ENCODE assay signal across 8 cellular contexts in the genomic region with DNA sequence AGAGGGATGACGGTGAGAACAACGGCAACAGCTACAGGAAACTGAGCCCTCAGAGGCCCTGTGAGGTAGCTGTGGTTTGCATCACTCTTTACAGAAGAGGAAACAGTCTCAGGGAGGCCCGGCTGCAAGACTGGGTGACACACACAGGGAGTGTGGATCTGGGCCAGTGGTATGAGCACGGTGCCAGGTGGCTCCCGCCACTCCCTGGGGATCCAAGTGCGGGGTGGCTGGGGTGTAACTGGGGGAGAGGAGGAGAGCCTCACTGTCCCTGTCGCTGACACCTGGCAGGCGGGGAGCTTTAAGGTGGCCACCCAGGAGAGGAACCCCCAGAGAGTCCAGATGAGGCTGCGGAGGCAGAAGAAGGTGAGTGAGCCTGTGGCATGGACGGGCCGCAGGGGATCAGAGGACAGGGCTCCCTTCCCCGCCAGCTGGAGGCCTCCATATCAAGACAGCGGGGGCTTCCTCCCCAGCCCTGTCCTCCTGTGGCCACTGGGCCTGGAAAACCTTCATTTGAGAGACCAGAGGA. TPM values are rescaled to one million over a fixed set of nuclear protein-coding genes. Genes with fewer than 3 reads are reported as not detected.
DNase-seq lines count a peak whose midpoint lies in the region; ATAC-seq and TF ChIP-seq lines count a peak whose summit lies in the region.

No MANE protein-coding gene starts in this region.

- POLR2A ChIA-PET in naive thymus-derived CD4-positive, alpha-beta T cell (lab: Charles Lee) = interaction anchor here (0.6 to 2.3 kb wide), 18 partner anchors 10 to 457 kb away, joined by 3 to 39 read pairs (median 4); partner anchors contain the start of genes C22orf15, CHCHD10, SLC2A11 and SMARCB1

- H3K27me3 ChIP-seq in naive thymus-derived CD4-positive, alpha-beta T cell (ENCODE audit: control insufficient read depth in 2 of 2, insufficient read depth in 2 of 2, low read length in 2 of 2) = no peaks in the 10 kb centered on the region

- TF ChIP-seq CTCF in AG10803 (conservative IDR thresholded peaks at IDR 0.05; ENCODE audit: low read length) (no peak), GM20000 (IDR thresholded peaks at IDR 0.05; ENCODE audit: extremely low read depth, missing control alignments) (no peak)

- no peak overlapping the region for H3K4me3 ChIP-seq in AG10803 (ENCODE audit: low read length)
- H3K4me3 ChIP-seq in naive thymus-derived CD4-positive, alpha-beta T cell (ENCODE audit: low read length) = peak overlapping the region; percentile 71

- H3K4me1 ChIP-seq in naive thymus-derived CD4-positive, alpha-beta T cell (ENCODE audit: control insufficient read depth in 2 of 2, insufficient read depth in 2 of 2, low read length in 2 of 2) = peaks cover 28 to 38% of the 10 kb centered on the region in 2 donors

- peak; percentile 11 for DNase-seq in AG10803 (ENCODE audit: low read depth)
- DNase-seq in GM20000 (ENCODE audit: low spot score) = peak; percentile 83
- DNase-seq in MV-4-11 (lab: John Stamatoyannopoulos, UW) = peak; percentile 88
- DNase-seq in activated T-helper 2 cell treated with anti-CD3 and anti-CD28 coated beads, Interferon-gamma antibody, Interleukin-2, Interleukin-4, amounts not matched to agents 10 μg/mL and 5 μg/mL and 100 μg/mL, durations not matched to agents 14 hours and 24 hours and 36 hours (ENCODE audit: low spot score) = peak; percentile 78
- peak; percentile 60 to 91 (median 86) for DNase-seq in naive thymus-derived CD4-positive, alpha-beta T cell
- no peak for DNase-seq in NCI-H748 treated with DMSO at 0.1 percent for 48 hours (lab: John Stamatoyannopoulos, UW)
- no peak for DNase-seq in NCI-H226
- no peak for DNase-seq in glomerular visceral epithelial cell (ENCODE audit: extremely low spot score)

- peaks cover under 1% of the 10 kb centered on the region for H3K9me3 Mint-ChIP-seq in activated T-helper 2 cell treated with anti-CD3 and anti-CD28 coated beads, Interferon-gamma antibody, Interleukin-2, Interleukin-4, amounts not matched to agents 10 μg/mL and 5 μg/mL and 100 μg/mL, durations not matched to agents 14 hours and 24 hours and 36 hours
- H3K9me3 Mint-ChIP-seq in naive thymus-derived CD4-positive, alpha-beta T cell = peaks cover 0 to 18% (median 4%) of the 10 kb centered on the region in 11 donors

- H3K27ac Mint-ChIP-seq in activated T-helper 2 cell treated with anti-CD3 and anti-CD28 coated beads, Interferon-gamma antibody, Interleukin-2, Interleukin-4, amounts not matched to agents 10 μg/mL and 5 μg/mL and 100 μg/mL, durations not matched to agents 14 hours and 24 hours and 36 hours = peak overlapping the region; percentile 99
- peak overlapping the region; percentile 99 to 100 (median 100) for H3K27ac Mint-ChIP-seq in naive thymus-derived CD4-positive, alpha-beta T cell

- H3K27me3 Mint-ChIP-seq in activated T-helper 2 cell treated with anti-CD3 and anti-CD28 coated beads, Interferon-gamma antibody, Interleukin-2, Interleukin-4, amounts not matched to agents 10 μg/mL and 5 μg/mL and 100 μg/mL, durations not matched to agents 14 hours and 24 hours and 36 hours (ENCODE audit: low read depth) = no peaks in the 10 kb centered on the region
- no peaks in the 10 kb centered on the region for H3K27me3 Mint-ChIP-seq in naive thymus-derived CD4-positive, alpha-beta T cell

- peak overlapping the region; percentile 89 for H3K4me3 Mint-ChIP-seq in activated T-helper 2 cell treated with anti-CD3 and anti-CD28 coated beads, Interferon-gamma antibody, Interleukin-2, Interleukin-4, amounts not matched to agents 10 μg/mL and 5 μg/mL and 100 μg/mL, durations not matched to agents 14 hours and 24 hours and 36 hours (ENCODE audit: low read depth)
- H3K4me3 Mint-ChIP-seq in naive thymus-derived CD4-positive, alpha-beta T cell = peak overlapping the region; percentile 94 to 100 (median 98)

- no peaks in the 10 kb centered on the region for H3K9me3 ChIP-seq in naive thymus-derived CD4-positive, alpha-beta T cell (ENCODE audit: control insufficient read depth in 2 of 3, low read length in 3 of 3)

- peak overlapping the region; percentile 99 for H3K27ac ChIP-seq in naive thymus-derived CD4-positive, alpha-beta T cell (ENCODE audit: low read depth, low read length)

- peak; percentile 99 for ATAC-seq in naive thymus-derived CD4-positive, alpha-beta T cell

- H3K36me3 ChIP-seq in naive thymus-derived CD4-positive, alpha-beta T cell (ENCODE audit: control insufficient read depth in 2 of 3, insufficient read depth in 3 of 3, low read length in 3 of 3) = peaks cover 7 to 50% (median 27%) of the 10 kb centered on the region in 3 experiments

- H3K36me3 Mint-ChIP-seq in activated T-helper 2 cell treated with anti-CD3 and anti-CD28 coated beads, Interferon-gamma antibody, Interleukin-2, Interleukin-4, amounts not matched to agents 10 μg/mL and 5 μg/mL and 100 μg/mL, durations not matched to agents 14 hours and 24 hours and 36 hours (ENCODE audit: low read depth) = peaks cover 61% of the 10 kb centered on the region
- peaks cover 23 to 55% (median 42%) of the 10 kb centered on the region in 5 donors for H3K36me3 Mint-ChIP-seq in naive thymus-derived CD4-positive, alpha-beta T cell

- intact Hi-C loops in activated T-helper 2 cell treated with anti-CD3 and anti-CD28 coated beads, Interferon-gamma antibody, Interleukin-2, Interleukin-4, amounts not matched to agents 10 μg/mL and 5 μg/mL and 100 μg/mL, durations not matched to agents 14 hours and 24 hours and 36 hours (cut with micrococcal nuclease) = loop anchor here (1.0 to 2.0 kb wide), 2 partner anchors 9 to 20 kb away; no protein-coding TSS in a partner anchor
- intact Hi-C loops in naive thymus-derived CD4-positive, alpha-beta T cell (cut with micrococcal nuclease) = loop anchor here (1.0 to 5.0 kb wide), 8 partner anchors 9 to 161 kb away; partner anchors contain the start of genes ZNF70 (in 2 of the 2), DERL3 (in 1 of the 2), SLC2A11 (in 1 of the 2) and VPREB3 (in 1 of the 2)

- H3K4me1 Mint-ChIP-seq in activated T-helper 2 cell treated with anti-CD3 and anti-CD28 coated beads, Interferon-gamma antibody, Interleukin-2, Interleukin-4, amounts not matched to agents 10 μg/mL and 5 μg/mL and 100 μg/mL, durations not matched to agents 14 hours and 24 hours and 36 hours (ENCODE audit: low read depth) = peaks cover 36% of the 10 kb centered on the region
- H3K4me1 Mint-ChIP-seq in naive thymus-derived CD4-positive, alpha-beta T cell = peaks cover 37 to 64% (median 51%) of the 10 kb centered on the region in 7 donors

- CTCF ChIA-PET in naive thymus-derived CD4-positive, alpha-beta T cell (lab: Charles Lee) = interaction anchor here (0.6 to 1.3 kb wide), 3 partner anchors 59 to 153 kb away, joined by 3 to 4 read pairs (median 4); no protein-coding TSS in a partner anchor

RNA-seq across cellular contexts. Expression of gene RGL4, which starts 5.6 kb away (rescaled TPM):
- 4.9 and 5.7 TPM in 2 replicates for total RNA-seq in activated T-helper 2 cell treated with anti-CD3 and anti-CD28 coated beads, Interferon-gamma antibody, Interleukin-2, Interleukin-4, amounts not matched to agents 10 μg/mL and 5 μg/mL and 100 μg/mL, durations not matched to agents 14 hours and 24 hours and 36 hours
- 10 to 100 TPM; 13.8 to 31.9 (median 19.9) TPM for total RNA-seq in naive thymus-derived CD4-positive, alpha-beta T cell
- 10 to 100 TPM; 86.3 to 95.0 TPM for polyA plus RNA-seq in naive thymus-derived CD4-positive, alpha-beta T cell

RNA-seq across cellular contexts. Expression of gene ZNF70, which starts 54.5 kb away (rescaled TPM):
- total RNA-seq in activated T-helper 2 cell treated with anti-CD3 and anti-CD28 coated beads, Interferon-gamma antibody, Interleukin-2, Interleukin-4, amounts not matched to agents 10 μg/mL and 5 μg/mL and 100 μg/mL, durations not matched to agents 14 hours and 24 hours and 36 hours = 2.7 and 2.9 TPM in 2 replicates
- 1 to 10 TPM; 3.1 to 7.9 (median 4.0) TPM for total RNA-seq in naive thymus-derived CD4-positive, alpha-beta T cell
- under 1 TPM; 0.32 to 0.34 TPM for polyA plus RNA-seq in naive thymus-derived CD4-positive, alpha-beta T cell

RNA-seq across cellular contexts. Expression of gene VPREB3, which starts 57.8 kb away (rescaled TPM):
- 0.55 TPM in 1 of 2 replicates, not detected in the other for total RNA-seq in activated T-helper 2 cell treated with anti-CD3 and anti-CD28 coated beads, Interferon-gamma antibody, Interleukin-2, Interleukin-4, amounts not matched to agents 10 μg/mL and 5 μg/mL and 100 μg/mL, durations not matched to agents 14 hours and 24 hours and 36 hours
- total RNA-seq in naive thymus-derived CD4-positive, alpha-beta T cell = 1 to 10 TPM in 1 of 5 experiments, under 1 TPM in 1, not detected in 3; 0.74 to 3.0 TPM
- 1 to 10 TPM; 1.3 to 1.5 TPM for polyA plus RNA-seq in naive thymus-derived CD4-positive, alpha-beta T cell

Comparison
In these comparisons a context has a peak if more than half of its experiments do, and no peak if none do; other contexts are left out.
1. DNase-seq: peak in AG10803 (single experiment), GM20000 (single experiment), MV-4-11 (single experiment), activated T-helper 2 cell treated with anti-CD3 and anti-CD28 coated beads, Interferon-gamma antibody, Interleukin-2, Interleukin-4, amounts not matched to agents 10 μg/mL and 5 μg/mL and 100 μg/mL, durations not matched to agents 14 hours and 24 hours and 36 hours (single experiment) and naive thymus-derived CD4-positive, alpha-beta T cell (9 of 9); none in NCI-H748 treated with DMSO at 0.1 percent for 48 hours (single experiment), NCI-H226 (single experiment) and glomerular visceral epithelial cell (single experiment).